22 cellular contexts compared by ENCODE assay signal in genomic region chr1:18978706-18979105, GRCh38. TPM values are rescaled to one million over a fixed set of nuclear protein-coding genes. Genes with fewer than 3 reads are reported as not detected.
DNase-seq lines count a peak whose midpoint lies in the region; ATAC-seq lines count a peak whose summit lies in the region.
"Had no signal": no experiment of that assay in that cellular context is flagged by ENCODE, and none has a peak within 500 bp of the region (broad histone marks: within the 10 kb centered on the region; RNA-seq: fewer than 3 reads in every experiment).

No MANE protein-coding gene starts in this region.

- H3K4me1 ChIP-seq in right cardiac atrium (ENCODE audit: control insufficient read depth, insufficient read depth, low read length) = no peaks in the 10 kb centered on the region
- H3K4me1 ChIP-seq: BLaER1, SJSA1 had no signal

- H3K27ac ChIP-seq in right cardiac atrium (ENCODE audit: low read length) = no peak overlapping the region
- H3K27ac ChIP-seq: 22Rv1, BLaER1, SJSA1 had no signal

- no peaks in the 10 kb centered on the region for H3K9me3 ChIP-seq in right cardiac atrium (ENCODE audit: control insufficient read depth, low read length)

- 47% methylated on average over 2 of the region's 2 CpGs for WGBS in right cardiac atrium

- no peaks in the 10 kb centered on the region for H3K27me3 ChIP-seq in right cardiac atrium (ENCODE audit: control insufficient read depth, insufficient read depth)
- H3K27me3 ChIP-seq: BLaER1, SJSA1 had no signal

- DNase-seq in DMS79 treated with DMSO at 0.1 percent for 48 hours (lab: John Stamatoyannopoulos, UW) = peak; percentile 16
- no peak for DNase-seq in DMS79 (lab: John Stamatoyannopoulos, UW)
- peak; percentile 16 for DNase-seq in cerebellar cortex (ENCODE audit: low spot score)
- no peak for DNase-seq in right cardiac atrium
- peak; percentile 1 for DNase-seq in stimulated activated CD8-positive, alpha-beta memory T cell treated with anti-CD3 and anti-CD28 coated beads, Interleukin-4, amount 100 ng/mL, for 48 hours
- DNase-seq in activated naive CD4-positive, alpha-beta T cell (lab: John Stamatoyannopoulos, UW) = no peak
- no peak for DNase-seq in HuH-7.5 (ENCODE audit: low spot score)
- DNase-seq: ACHN; CD4-positive, alpha-beta T cell; COR-L47; DND-41; Kasumi-1; NCI-H1694 treated with DMSO at 0.1 percent for 48 hours; NCI-H2081 treated with DMSO at 0.1 percent for 48 hours; NCI-H2171 treated with DMSO at 0.1 percent for 48 hours; NCI-H524 treated with DMSO at 0.1 percent for 48 hours; NCI-H82 had no signal

- no peak overlapping the region for H3K4me3 ChIP-seq in right cardiac atrium (ENCODE audit: low read length)
- H3K4me3 ChIP-seq: BLaER1, SJSA1 had no signal

- intact Hi-C loops in right cardiac atrium (cut with DNase I) = no loop called here

- ATAC-seq in right cardiac atrium = peak; percentile 61 to 79
- no peak for ATAC-seq in GM21576 (IDR thresholded peaks at IDR 0.05; ENCODE audit: unreplicated experiment)
- ATAC-seq: Panc1 had no signal

RNA-seq across cellular contexts. Expression of gene IFFO2, which starts 22.2 kb away (rescaled TPM):
- 10 to 100 TPM in 1 of 4 donors, 1 to 10 TPM in 3; 6.7 to 12.7 (median 8.1) TPM for total RNA-seq in right cardiac atrium
- polyA plus RNA-seq in right cardiac atrium = 5.0 TPM

Comparison
In these comparisons a context has a peak if more than half of its experiments do, and no peak if none do; other contexts are left out.
1. DNase-seq: peak in DMS79 treated with DMSO at 0.1 percent for 48 hours (single experiment), cerebellar cortex (single experiment) and stimulated activated CD8-positive, alpha-beta memory T cell treated with anti-CD3 and anti-CD28 coated beads, Interleukin-4, amount 100 ng/mL, for 48 hours (single experiment); none in DMS79 (single experiment), right cardiac atrium (0 of 3), activated naive CD4-positive, alpha-beta T cell (0 of 4) and HuH-7.5 (single experiment).